Comparison of ENCODE assay signal across 3 cellular contexts in the genomic region with DNA sequence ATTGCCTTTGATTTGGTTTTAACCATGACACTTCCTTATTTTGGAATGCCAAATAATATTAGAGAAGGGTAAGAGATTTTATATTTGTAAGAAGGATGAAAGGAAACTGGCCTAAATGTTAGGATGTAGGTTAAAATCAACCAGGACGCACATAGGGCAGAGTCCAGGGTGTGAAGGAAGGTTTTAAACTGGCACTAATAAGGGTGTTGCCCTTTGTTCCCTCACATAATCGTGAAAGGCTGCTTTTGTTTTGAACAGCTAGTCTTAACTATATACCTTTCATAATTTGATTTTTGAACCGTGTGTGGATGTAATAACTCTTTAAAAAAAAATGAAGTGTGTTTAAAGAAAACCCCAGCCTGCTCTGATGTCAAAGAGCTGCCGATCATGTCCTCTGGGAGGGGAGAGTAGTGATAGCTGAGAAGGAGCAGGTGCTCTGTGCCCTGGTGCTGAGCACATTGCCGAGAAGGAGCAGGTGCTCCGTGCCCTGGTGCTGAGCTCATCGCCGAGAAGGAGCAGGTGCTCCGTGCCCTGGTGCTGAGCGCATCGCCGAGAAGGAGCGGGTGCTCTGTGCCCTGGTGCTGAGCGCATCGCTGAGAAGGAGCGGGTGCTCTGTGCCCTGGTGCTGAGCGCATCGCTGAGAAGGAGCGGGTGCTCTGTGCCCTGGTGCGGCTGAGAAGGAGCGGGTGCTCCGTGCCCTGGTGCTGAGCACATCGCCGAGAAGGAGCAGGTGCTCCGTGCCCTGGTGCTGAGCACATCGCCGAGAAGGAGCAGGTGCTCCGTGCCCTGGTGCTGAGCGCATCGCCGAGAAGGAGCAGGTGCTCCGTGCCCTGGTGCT. TPM values are rescaled to one million over a fixed set of nuclear protein-coding genes. Genes with fewer than 3 reads are reported as not detected.
"Had no signal": no experiment of that assay in that cellular context is flagged by ENCODE, and none has a peak within 500 bp of the region (broad histone marks: within the 10 kb centered on the region; RNA-seq: fewer than 3 reads in every experiment).

No MANE protein-coding gene starts in this region.

RNA-seq across cellular contexts. Expression of gene SLC22A1, which starts 31.0 kb away (rescaled TPM):
- total RNA-seq: dermis microvascular lymphatic vessel endothelial cell, frontal cortex, lung microvascular endothelial cell had no signal
